Comparison of ENCODE assay signal across 17 cellular contexts in genomic region chr19:21148681-21149080, GRCh38. TPM values are rescaled to one million over a fixed set of nuclear protein-coding genes. Genes with fewer than 3 reads are reported as not detected.
A peak's percentile ranks its signal among the peaks of the same experiment; 100 is the strongest.
DNase-seq lines count a peak whose midpoint lies in the region; ATAC-seq and TF ChIP-seq lines count a peak whose summit lies in the region.
"Had no signal": no experiment of that assay in that cellular context is flagged by ENCODE, and none has a peak within 500 bp of the region (broad histone marks: within the 10 kb centered on the region; RNA-seq: fewer than 3 reads in every experiment).

No MANE protein-coding gene starts in this region.

- no peaks in the 10 kb centered on the region for H3K27me3 ChIP-seq in endodermal cell (ENCODE audit: control insufficient read depth, insufficient read depth, low read length, poor library complexity, severe bottlenecking)
- H3K27me3 ChIP-seq: BE2C had no signal

- peaks cover 45% of the 10 kb centered on the region in 2 donors for H3K4me1 Mint-ChIP-seq in natural killer cell
- H3K4me1 Mint-ChIP-seq in natural killer cell treated with Interleukin-12 subunit alpha and Interleukin-12 subunit beta and Interleukin-15 and Interleukin-18, amount 100 ng/mL, for 72 hours (ENCODE audit: low read depth in 2 of 2): peaks cover 18 to 22% of the 10 kb centered on the region in 2 donors
- H3K4me1 Mint-ChIP-seq in endodermal cell: no peaks in the 10 kb centered on the region
- H3K4me1 Mint-ChIP-seq in MCF 10A (ENCODE audit: insufficient read depth, unreplicated experiment): peaks cover 3% of the 10 kb centered on the region

- peaks cover 100% of the 10 kb centered on the region for H3K36me3 ChIP-seq in endodermal cell (ENCODE audit: control insufficient read depth, insufficient read depth, low read length)

- H3K9ac ChIP-seq in endodermal cell (ENCODE audit: extremely low read depth, low read length, poor library complexity, severe bottlenecking): no peak overlapping the region
- H3K9ac ChIP-seq: GM23248 had no signal

- peak overlapping the region; percentile 63 for H3K4me3 ChIP-seq in endodermal cell (ENCODE audit: low read length)
- H3K4me3 ChIP-seq: A549, GM23248 had no signal

- H3K9me3 ChIP-seq in endodermal cell (ENCODE audit: control insufficient read depth, low read length): peaks cover 87% of the 10 kb centered on the region
- H3K9me3 ChIP-seq: BE2C had no signal

- H3K27me3 Mint-ChIP-seq in natural killer cell (ENCODE audit: low read depth in 2 of 2): no peaks in the 10 kb centered on the region
- H3K27me3 Mint-ChIP-seq in natural killer cell treated with Interleukin-12 subunit alpha and Interleukin-12 subunit beta and Interleukin-15 and Interleukin-18, amount 100 ng/mL, for 72 hours: no peaks in the 10 kb centered on the region
- H3K27me3 Mint-ChIP-seq in endodermal cell (ENCODE audit: insufficient read depth): no peaks in the 10 kb centered on the region
- H3K27me3 Mint-ChIP-seq in MCF 10A (ENCODE audit: insufficient read depth, unreplicated experiment): no peaks in the 10 kb centered on the region
- H3K27me3 Mint-ChIP-seq: CD4-positive, alpha-beta memory T cell; IgD-negative memory B cell had no signal

- H3K4me1 ChIP-seq in endodermal cell (ENCODE audit: control insufficient read depth, insufficient read depth, low read length): no peaks in the 10 kb centered on the region
- H3K4me1 ChIP-seq: A549, BE2C had no signal

- TF ChIP-seq CTCF in natural killer cell (IDR thresholded peaks at IDR 0.05) (no peak), endodermal cell (conservative IDR thresholded peaks at IDR 0.05) (no peak), MCF 10A (IDR thresholded peaks at IDR 0.05; ENCODE audit: unreplicated experiment) (no peak)

- CTCF ChIA-PET in MCF 10A (lab: Yijun Ruan, JAX): interaction anchor here (0.6 kb wide), 1 partner anchor 8 kb away, joined by 3 read pairs; no protein-coding TSS in a partner anchor

- H3K4me3 Mint-ChIP-seq in natural killer cell (no peak overlapping the region), endodermal cell (no peak overlapping the region), MCF 10A (ENCODE audit: unreplicated experiment) (no peak overlapping the region)
- no peak overlapping the region for H3K4me3 Mint-ChIP-seq in natural killer cell treated with Interleukin-12 subunit alpha and Interleukin-12 subunit beta and Interleukin-15 and Interleukin-18, amount 100 ng/mL, for 72 hours
- H3K4me3 Mint-ChIP-seq: IgD-negative memory B cell had no signal

- DNase-seq in natural killer cell (no peak), endodermal cell (no peak), left ventricle myocardium superior (no peak), GM19240 (ENCODE audit: insufficient read length, low spot score) (no peak), MCF 10A (ENCODE audit: unreplicated experiment) (no peak)
- DNase-seq in natural killer cell treated with Interleukin-12 subunit alpha and Interleukin-12 subunit beta and Interleukin-15 and Interleukin-18, amount 100 ng/mL, for 72 hours (ENCODE audit: low spot score): no peak
- DNase-seq: BE2C; CD4-positive, alpha-beta memory T cell; COR-L47; DMS53; GF-D8; GM23248; H7 had no signal

- H3K27ac Mint-ChIP-seq in natural killer cell (peak overlapping the region; percentile 19 to 44), endodermal cell (no peak overlapping the region), MCF 10A (ENCODE audit: low read depth, unreplicated experiment) (no peak overlapping the region)
- no peak overlapping the region for H3K27ac Mint-ChIP-seq in natural killer cell treated with Interleukin-12 subunit alpha and Interleukin-12 subunit beta and Interleukin-15 and Interleukin-18, amount 100 ng/mL, for 72 hours
- H3K27ac Mint-ChIP-seq: IgD-negative memory B cell had no signal

- H3K9me3 Mint-ChIP-seq in natural killer cell (no peaks in the 10 kb centered on the region), endodermal cell (peaks cover 60% of the 10 kb centered on the region), MCF 10A (ENCODE audit: unreplicated experiment) (no peaks in the 10 kb centered on the region)
- no peaks in the 10 kb centered on the region for H3K9me3 Mint-ChIP-seq in natural killer cell treated with Interleukin-12 subunit alpha and Interleukin-12 subunit beta and Interleukin-15 and Interleukin-18, amount 100 ng/mL, for 72 hours
- H3K9me3 Mint-ChIP-seq: IgD-negative memory B cell had no signal

- H3K36me3 Mint-ChIP-seq in natural killer cell (peaks cover 11% of the 10 kb centered on the region), endodermal cell (ENCODE audit: low read depth) (peaks cover 99% of the 10 kb centered on the region), MCF 10A (ENCODE audit: insufficient read depth, unreplicated experiment) (peaks cover 88% of the 10 kb centered on the region)
- H3K36me3 Mint-ChIP-seq in natural killer cell treated with Interleukin-12 subunit alpha and Interleukin-12 subunit beta and Interleukin-15 and Interleukin-18, amount 100 ng/mL, for 72 hours: peaks cover 34% of the 10 kb centered on the region

- H3K27ac ChIP-seq in endodermal cell (ENCODE audit: low read depth, low read length): no peak overlapping the region
- H3K27ac ChIP-seq: A549, C4-2B, GM23248 had no signal

- POLR2A ChIA-PET in MCF 10A (lab: Yijun Ruan, JAX): no interaction called here

- no TSS peak for BruUV-seq in MCF 10A (replicated peaks; lab: Mats Ljungman, UMichigan)

- ATAC-seq in natural killer cell: no peak
- no peak for ATAC-seq in natural killer cell treated with Interleukin-12 subunit alpha and Interleukin-12 subunit beta and Interleukin-15 and Interleukin-18, amount 100 ng/mL, for 72 hours
- ATAC-seq in left ventricle myocardium superior: peak; percentile 89
- ATAC-seq in HG02798 (IDR thresholded peaks at IDR 0.05; ENCODE audit: poor library complexity, unreplicated experiment): no peak
- ATAC-seq: A549 had no signal

- intact Hi-C loops in natural killer cell (cut with micrococcal nuclease): loop anchor here (10.0 kb wide), 3 partner anchors 124 to 584 kb away; partner anchors contain the start of genes ZNF429, ZNF430 and ZNF737
- intact Hi-C loops in left ventricle myocardium superior (cut with micrococcal nuclease): no loop called here
- intact Hi-C loops in MCF 10A (cut with micrococcal nuclease): no loop called here

RNA-seq across cellular contexts. Expression of gene ZNF431, which starts 6.8 kb away (rescaled TPM):
- total RNA-seq in natural killer cell (10 to 100 TPM; 30.1 to 39.7 (median 30.4) TPM), endodermal cell (10 to 100 TPM; 34.6 to 39.0 TPM), left ventricle myocardium superior (13.9 TPM), MCF 10A (2022) (17.2 and 22.1 TPM in 2 replicates)
- total RNA-seq in natural killer cell treated with Interleukin-12 subunit alpha and Interleukin-12 subunit beta and Interleukin-15 and Interleukin-18, amount 100 ng/mL, for 72 hours: 10 to 100 TPM; 22.2 to 33.6 TPM
- 18.1 TPM for polyA plus RNA-seq in endodermal cell (2013, experiment 1 of 2)
- polyA plus RNA-seq in endodermal cell (2013, experiment 2 of 2): 20.1 TPM

Comparison
In these comparisons a context has a peak if more than half of its experiments do, and no peak if none do; other contexts are left out.
1. H3K27ac Mint-ChIP-seq: peak in natural killer cell (2 of 2); none in natural killer cell treated with Interleukin-12 subunit alpha and Interleukin-12 subunit beta and Interleukin-15 and Interleukin-18, amount 100 ng/mL, for 72 hours (0 of 2), endodermal cell (single experiment) and MCF 10A (single experiment).